12 cellular contexts compared by ENCODE assay signal in genomic region chr16:49000594-49000993, GRCh38.
DNase-seq lines count a peak whose midpoint lies in the region; ATAC-seq and TF ChIP-seq lines count a peak whose summit lies in the region.
"Had no signal": no experiment of that assay in that cellular context is flagged by ENCODE, and none has a peak within 500 bp of the region (broad histone marks: within the 10 kb centered on the region; RNA-seq: fewer than 3 reads in every experiment).

No MANE protein-coding gene starts in this region.

- peak; percentile 51 for TF ChIP-seq CTCF in MCF 10A (IDR thresholded peaks at IDR 0.05; ENCODE audit: unreplicated experiment)
- TF ChIP-seq CTCF in breast epithelium (IDR thresholded peaks at IDR 0.05) = no peak
- TF ChIP-seq CTCF in PC-3 (conservative IDR thresholded peaks at IDR 0.05; ENCODE audit: low read depth, low read length) = peak; percentile 73
- peak; percentile 63 for TF ChIP-seq CTCF in foreskin keratinocyte (conservative IDR thresholded peaks at IDR 0.05)
- TF ChIP-seq CTCF in type B pancreatic cell (conservative IDR thresholded peaks at IDR 0.05) = peak; percentile 80

- no peak overlapping the region for H3K9ac ChIP-seq in PC-3 (ENCODE audit: low read length)

- H3K4me3 Mint-ChIP-seq in MCF 10A (ENCODE audit: unreplicated experiment) = no peak overlapping the region
- H3K4me3 Mint-ChIP-seq in type B pancreatic cell = no peak overlapping the region
- H3K4me3 Mint-ChIP-seq: activated naive CD8-positive, alpha-beta T cell treated with anti-CD3 and anti-CD28 coated beads for 36 hours had no signal

- H2AFZ ChIP-seq in PC-3 (ENCODE audit: low read length) = no peak overlapping the region

- BruUV-seq in MCF 10A (replicated peaks; lab: Mats Ljungman, UMichigan) (no TSS peak), PC-3 (replicated peaks; lab: Mats Ljungman, UMichigan) (no TSS peak)

- H3K4me1 Mint-ChIP-seq in MCF 10A (ENCODE audit: insufficient read depth, unreplicated experiment) (no peaks in the 10 kb centered on the region), type B pancreatic cell (ENCODE audit: unreplicated experiment) (peaks cover 16% of the 10 kb centered on the region)
- H3K4me1 Mint-ChIP-seq: activated naive CD8-positive, alpha-beta T cell treated with anti-CD3 and anti-CD28 coated beads for 36 hours had no signal

- no peaks in the 10 kb centered on the region for H4K20me1 ChIP-seq in PC-3 (ENCODE audit: low read length)

- H3K27me3 ChIP-seq in breast epithelium (no peaks in the 10 kb centered on the region), PC-3 (ENCODE audit: low read length) (no peaks in the 10 kb centered on the region), foreskin keratinocyte (no peaks in the 10 kb centered on the region)

- H3K4me1 ChIP-seq in breast epithelium (no peaks in the 10 kb centered on the region), PC-3 (ENCODE audit: insufficient read depth, low read length) (no peaks in the 10 kb centered on the region), foreskin keratinocyte (no peaks in the 10 kb centered on the region)

- DNase-seq in MCF 10A (ENCODE audit: unreplicated experiment) (peak; percentile 39), breast epithelium (ENCODE audit: low spot score in 2 of 2) (no peak), PC-3 (peak; percentile 30), foreskin keratinocyte (no peak), type B pancreatic cell (ENCODE audit: extremely low spot score, unreplicated experiment) (no peak), DMS79 (lab: John Stamatoyannopoulos, UW) (no peak), left ventricle myocardium superior (no peak)
- DNase-seq: activated naive CD8-positive, alpha-beta T cell treated with anti-CD3 and anti-CD28 coated beads for 36 hours; C1 segment of cervical spinal cord; NCI-H1694 treated with DMSO at 0.1 percent for 48 hours; T-helper 9 cell had no signal

- intact Hi-C loops in MCF 10A (cut with micrococcal nuclease) = no loop called here
- intact Hi-C loops in breast epithelium (cut with DNase I; ENCODE audit: low total_unique reads) = no loop called here
- intact Hi-C loops in PC-3 (cut with micrococcal nuclease) = no loop called here
- intact Hi-C loops in left ventricle myocardium superior (cut with micrococcal nuclease) = no loop called here

- no peak for TF ChIP-seq POLR2A in breast epithelium (IDR thresholded peaks at IDR 0.05)

- POLR2A ChIA-PET in MCF 10A (lab: Yijun Ruan, JAX) = no interaction called here
- POLR2A ChIA-PET in PC-3 (lab: Charles Lee; ENCODE audit: unreplicated experiment) = no interaction called here

- CTCF ChIA-PET in MCF 10A (lab: Yijun Ruan, JAX) = interaction anchor here (0.7 to 1.1 kb wide), 2 partner anchors 11 to 21 kb away, joined by 3 read pairs; no protein-coding TSS in a partner anchor
- CTCF ChIA-PET in PC-3 (lab: Charles Lee) = no interaction called here

- no peak overlapping the region for H3K27ac Mint-ChIP-seq in MCF 10A (ENCODE audit: low read depth, unreplicated experiment)
- no peak overlapping the region for H3K27ac Mint-ChIP-seq in type B pancreatic cell
- H3K27ac Mint-ChIP-seq: activated naive CD8-positive, alpha-beta T cell treated with anti-CD3 and anti-CD28 coated beads for 36 hours had no signal

- H3K36me3 ChIP-seq in breast epithelium = no peaks in the 10 kb centered on the region
- H3K36me3 ChIP-seq in PC-3 (ENCODE audit: low read depth, low read length) = no peaks in the 10 kb centered on the region

- H3K36me3 Mint-ChIP-seq in MCF 10A (ENCODE audit: insufficient read depth, unreplicated experiment) (peaks cover 5% of the 10 kb centered on the region), type B pancreatic cell (no peaks in the 10 kb centered on the region)
- H3K36me3 Mint-ChIP-seq: activated naive CD8-positive, alpha-beta T cell treated with anti-CD3 and anti-CD28 coated beads for 36 hours had no signal

- ATAC-seq in PC-3 (no peak), foreskin keratinocyte (peak; percentile 72), GM19395 (IDR thresholded peaks at IDR 0.05; ENCODE audit: unreplicated experiment) (no peak), left ventricle myocardium superior (no peak)

- no peaks in the 10 kb centered on the region for H3K9me2 ChIP-seq in PC-3 (replicated peaks; ENCODE audit: low read length)

- H3F3A ChIP-seq in PC-3 (ENCODE audit: low read length, unreplicated experiment) = no peaks in the 10 kb centered on the region

- no peak overlapping the region for H3K27ac ChIP-seq in breast epithelium
- H3K27ac ChIP-seq in PC-3 (ENCODE audit: low read length) = no peak overlapping the region
- H3K27ac ChIP-seq in foreskin keratinocyte = no peak overlapping the region

- H3K79me2 ChIP-seq in PC-3 (ENCODE audit: low read length) = no peaks in the 10 kb centered on the region

- H3K9me3 ChIP-seq in breast epithelium (no peaks in the 10 kb centered on the region), PC-3 (ENCODE audit: low read length) (no peaks in the 10 kb centered on the region)

- no peak overlapping the region for H3K4me2 ChIP-seq in PC-3 (ENCODE audit: low read length)

- H3K4me3 ChIP-seq in breast epithelium (no peak overlapping the region), PC-3 (ENCODE audit: low read length) (no peak overlapping the region)

- peaks cover 20% of the 10 kb centered on the region for H3K27me3 Mint-ChIP-seq in MCF 10A (ENCODE audit: insufficient read depth, unreplicated experiment)
- H3K27me3 Mint-ChIP-seq in type B pancreatic cell = peaks cover 19% of the 10 kb centered on the region
- H3K27me3 Mint-ChIP-seq: activated naive CD8-positive, alpha-beta T cell treated with anti-CD3 and anti-CD28 coated beads for 36 hours had no signal

- H3K9me3 Mint-ChIP-seq in MCF 10A (ENCODE audit: unreplicated experiment) = no peaks in the 10 kb centered on the region
- no peaks in the 10 kb centered on the region for H3K9me3 Mint-ChIP-seq in type B pancreatic cell
- H3K9me3 Mint-ChIP-seq: activated naive CD8-positive, alpha-beta T cell treated with anti-CD3 and anti-CD28 coated beads for 36 hours had no signal

Comparison
In these comparisons a context has a peak if more than half of its experiments do, and no peak if none do; other contexts are left out.
1. DNase-seq: peak in MCF 10A (single experiment) and PC-3 (single experiment); none in breast epithelium (0 of 2), foreskin keratinocyte (0 of 2), type B pancreatic cell (single experiment), DMS79 (single experiment) and left ventricle myocardium superior (single experiment).
2. CTCF ChIP-seq: peak in MCF 10A (single experiment), PC-3 (single experiment), foreskin keratinocyte (single experiment) and type B pancreatic cell (single experiment); none in breast epithelium (0 of 3).